ENCODE assay signal across 8 cellular contexts in genomic region chr14:75906680-75907280, GRCh38.
DNase-seq lines count a peak whose midpoint lies in the region; ATAC-seq, FAIRE-seq and TF ChIP-seq lines count a peak whose summit lies in the region.

No MANE protein-coding gene starts in this region.

- TF ChIP-seq RAD21 in H1 (IDR thresholded peaks at IDR 0.05 in 1 of 2, conservative IDR thresholded peaks at IDR 0.05 in 1 of 2; ENCODE audit: low read depth in 2 of 2, low read length in 2 of 2) = peak; percentile 65 to 72

- no peak overlapping the region for H3K18ac ChIP-seq in H1 (ENCODE audit: extremely low read depth, low read length)

- CTCF ChIA-PET in H1 (lab: Charles Lee; ENCODE audit: partially characterized antibody) = interaction anchor here (0.6 to 10.5 kb wide), 42 partner anchors 9 to 465 kb away, joined by 3 to 261 read pairs (median 4); partner anchors contain the start of genes IFT43 and TGFB3

- H3K27ac Mint-ChIP-seq in stimulated activated effector memory CD8-positive, alpha-beta T cell treated with anti-CD3 and anti-CD28 coated beads, Interleukin-12 subunit alpha, Interleukin-12 subunit beta, amount 100 ng/mL, for 72 hours = no peak overlapping the region

- H4K8ac ChIP-seq in H1 (ENCODE audit: extremely low read depth, insufficient read depth, low read length) = no peak overlapping the region

- H4K91ac ChIP-seq in H1 (replicated peaks; ENCODE audit: insufficient read length, low read length) = no peak overlapping the region

- H3K4me1 ChIP-seq in H1 (replicated peaks in 1 of 4; ENCODE audit: control insufficient read depth in 3 of 4, insufficient read depth in 4 of 4, low read length in 3 of 4) = peaks cover 0 to 4% (median 1%) of the 10 kb centered on the region in 4 experiments; a peak in 1 of 7 replicates

- no peaks in the 10 kb centered on the region for H3K4me1 Mint-ChIP-seq in stimulated activated effector memory CD8-positive, alpha-beta T cell treated with anti-CD3 and anti-CD28 coated beads, Interleukin-12 subunit alpha, Interleukin-12 subunit beta, amount 100 ng/mL, for 72 hours

- peak; percentile 79 for FAIRE-seq in H1 (lab: Jason Lieb, UNC)

- no peaks in the 10 kb centered on the region; a peak in 1 of 8 replicates for H3K36me3 ChIP-seq in H1 (ENCODE audit: control insufficient read depth in 2 of 4, insufficient read depth in 4 of 4, low read length in 3 of 4)

- 59% methylated on average over 4 of the region's 4 CpGs; no CpG with 5 or more reads in 1 of the 2 experiments for WGBS in H1 (ENCODE audit: extremely low coverage in 1 of 2, insufficient coverage in 1 of 2, insufficient read length in 1 of 2, insufficient replicate concordance in 2 of 2, low coverage in 1 of 2, low lambda C conversion rate in 2 of 2, missing lambda C conversion rate in 1 of 2), 2 experiments

- no peaks in the 10 kb centered on the region for H3K79me2 ChIP-seq in H1 (ENCODE audit: control insufficient read depth in 1 of 2, insufficient read depth in 2 of 2, low read length in 2 of 2)

- peak in 2 of 3 experiments; percentile 65 to 76; a peak in 3 of 4 replicates for TF ChIP-seq CTCF in H1 (IDR thresholded peaks at IDR 0.05; ENCODE audit: control extremely low read depth in 1 of 3, insufficient read depth in 1 of 3, low read depth in 1 of 3, low read length in 3 of 3)

- H3K36me3 Mint-ChIP-seq in stimulated activated effector memory CD8-positive, alpha-beta T cell treated with anti-CD3 and anti-CD28 coated beads, Interleukin-12 subunit alpha, Interleukin-12 subunit beta, amount 100 ng/mL, for 72 hours = no peaks in the 10 kb centered on the region

- H3K23ac ChIP-seq in H1 (ENCODE audit: insufficient read length) = no peak overlapping the region

- no peaks in the 10 kb centered on the region for H3K27me3 ChIP-seq in H1 (replicated peaks in 1 of 4; ENCODE audit: control insufficient read depth in 3 of 4, extremely low read depth in 1 of 4, insufficient read depth in 3 of 4, low read length in 3 of 4)

- no peak overlapping the region for H3K14ac ChIP-seq in H1 (ENCODE audit: insufficient read length)

- no peak overlapping the region for H3K56ac ChIP-seq in H1 (replicated peaks; ENCODE audit: insufficient read length, low read depth, low read length)

- no peak overlapping the region for H3K4ac ChIP-seq in H1 (replicated peaks; ENCODE audit: insufficient read length, low read depth, low read length)

- no peak for TF ChIP-seq POLR2A in H1 (IDR thresholded peaks at IDR 0.05; ENCODE audit: control extremely low read depth in 1 of 2, low read depth in 2 of 2, low read length in 2 of 2)

- H3K27ac ChIP-seq in H1 (ENCODE audit: low read depth, low read length) = no peak overlapping the region

- ATAC-seq in stimulated activated effector memory CD8-positive, alpha-beta T cell treated with anti-CD3 and anti-CD28 coated beads, Interleukin-12 subunit alpha, Interleukin-12 subunit beta, amount 100 ng/mL, for 72 hours = no peak
- ATAC-seq in HG02840 (IDR thresholded peaks at IDR 0.05; ENCODE audit: low FRiP score, unreplicated experiment) = no peak

- H2BK5ac ChIP-seq in H1 (ENCODE audit: low read depth, low read length) = no peak overlapping the region

- H3K23me2 ChIP-seq in H1 (ENCODE audit: low read depth, low read length) = no peaks in the 10 kb centered on the region; the same call in 1 of the 2 replicates

- peak; percentile 75 for DNase-seq in activated gamma-delta T cell treated with Interleukin-2 at 50 U/mL for 16 hours
- DNase-seq in activated gamma-delta T cell (lab: John Stamatoyannopoulos, UW) = no peak
- DNase-seq in NCI-H446 treated with DMSO at 0.1 percent for 48 hours (lab: John Stamatoyannopoulos, UW) = peak; percentile 32
- DNase-seq in activated CD8-positive, alpha-beta memory T cell treated with anti-CD3 and anti-CD28 coated beads for 24 hours = peak; percentile 79
- DNase-seq in H1 (ENCODE audit: low read depth in 1 of 2, low spot score in 2 of 2) = peak in 1 of 2 experiments; percentile 77
- peak; percentile 45 for DNase-seq in middle frontal gyrus (ENCODE audit: extremely low spot score, low spot score)
- peak; percentile 53 to 78 for DNase-seq in stimulated activated effector memory CD8-positive, alpha-beta T cell treated with anti-CD3 and anti-CD28 coated beads, Interleukin-12 subunit alpha, Interleukin-12 subunit beta, amount 100 ng/mL, for 72 hours (ENCODE audit: low spot score in 2 of 2)

- H3K79me1 ChIP-seq in H1 (ENCODE audit: low read depth, low read length) = no peaks in the 10 kb centered on the region

- TF ChIP-seq EP300 in H1 (IDR thresholded peaks at IDR 0.05; ENCODE audit: borderline replicate concordance in 1 of 2, low read depth in 2 of 2, low read length in 2 of 2) = no peak

- H2AK5ac ChIP-seq in H1 (ENCODE audit: low read depth, low read length) = no peak overlapping the region

- no peak overlapping the region for H2BK12ac ChIP-seq in H1 (ENCODE audit: low read depth, low read length)

- H4K5ac ChIP-seq in H1 (ENCODE audit: insufficient read length, low read depth, low read length) = no peak overlapping the region

- POLR2A ChIA-PET in H1 (lab: Charles Lee; ENCODE audit: partially characterized antibody) = no interaction called here

- H2AFZ ChIP-seq in H1 (ENCODE audit: low read length) = no peak overlapping the region

- no peak overlapping the region for H3K4me2 ChIP-seq in H1 (ENCODE audit: insufficient read depth in 1 of 2, low read depth in 2 of 2, low read length in 2 of 2)

- no peaks in the 10 kb centered on the region for H3K9me3 ChIP-seq in H1 (ENCODE audit: insufficient read depth in 2 of 2, low read depth in 1 of 2, low read length in 1 of 2)

- H4K20me1 ChIP-seq in H1 (replicated peaks in 1 of 2; ENCODE audit: control insufficient read depth in 1 of 2, insufficient read depth in 2 of 2, low read length in 2 of 2) = no peaks in the 10 kb centered on the region

- no peak overlapping the region for H2BK120ac ChIP-seq in H1 (replicated peaks; ENCODE audit: low read depth, low read length)

- no peak overlapping the region for H3K9ac ChIP-seq in H1 (replicated peaks in 1 of 4; ENCODE audit: extremely low read depth in 1 of 4, low read depth in 3 of 4, low read length in 3 of 4)

- no peak overlapping the region for H2BK20ac ChIP-seq in H1 (ENCODE audit: low read length)

- H3K9me3 Mint-ChIP-seq in stimulated activated effector memory CD8-positive, alpha-beta T cell treated with anti-CD3 and anti-CD28 coated beads, Interleukin-12 subunit alpha, Interleukin-12 subunit beta, amount 100 ng/mL, for 72 hours = no peaks in the 10 kb centered on the region

- no peak overlapping the region for H2BK15ac ChIP-seq in H1 (ENCODE audit: low read length)

- H3K4me3 ChIP-seq in H1 (ENCODE audit: extremely low read depth in 1 of 4, insufficient read depth in 2 of 4, low read depth in 3 of 4, low read length in 4 of 4) = no peak overlapping the region

- H3K4me3 Mint-ChIP-seq in stimulated activated effector memory CD8-positive, alpha-beta T cell treated with anti-CD3 and anti-CD28 coated beads, Interleukin-12 subunit alpha, Interleukin-12 subunit beta, amount 100 ng/mL, for 72 hours = no peak overlapping the region

TF ChIP-seq in H1, 55 proteins besides CTCF, POLR2A, EP300 and RAD21 (continues in another document):
- 0 out of 2 replicates have a peak, but pooled peaks have one; percentile 66 for TF ChIP-seq RXRA (IDR thresholded peaks at IDR 0.05; ENCODE audit: insufficient read depth, low read depth, low read length)
- no peak for TF ChIP-seq BACH1 (IDR thresholded peaks at IDR 0.05; ENCODE audit: low read length)
- no peak for TF ChIP-seq CHD2 (IDR thresholded peaks at IDR 0.05; ENCODE audit: low read length)
